ENCODE assay signal across 8 cellular contexts in the genomic region with DNA sequence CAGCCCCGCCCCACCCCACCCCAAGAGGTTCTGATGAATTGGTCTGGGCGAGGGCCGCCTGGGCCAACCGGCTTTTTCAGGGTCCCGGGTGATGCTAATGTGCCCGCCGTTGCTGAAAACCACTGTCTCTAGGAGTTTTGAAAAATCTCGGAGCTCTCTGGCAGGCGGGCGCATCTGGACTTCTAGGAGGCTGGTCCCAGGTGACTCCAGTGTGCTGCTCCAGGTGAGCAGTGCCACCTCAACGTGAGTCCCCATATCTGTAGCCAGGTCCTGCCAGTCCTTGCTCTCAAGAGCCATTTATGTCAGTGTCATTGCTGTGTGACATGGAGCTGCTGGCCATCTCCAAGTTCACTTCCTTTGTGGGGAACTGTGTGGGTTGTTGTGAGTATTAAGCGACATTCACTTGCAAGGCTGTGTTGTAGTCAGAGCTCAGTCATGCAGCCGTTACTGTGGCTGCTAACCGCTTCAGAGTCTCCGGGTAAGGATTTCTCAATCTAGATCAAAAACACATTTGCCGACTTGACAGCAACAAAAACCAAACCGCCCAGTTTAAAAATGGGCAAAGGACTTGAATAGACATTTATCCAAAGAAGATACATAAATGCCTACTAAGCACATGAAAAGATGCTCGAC. TPM values are rescaled to one million over a fixed set of nuclear protein-coding genes. Genes with fewer than 3 reads are reported as not detected.
DNase-seq lines count a peak whose midpoint lies in the region; ATAC-seq and TF ChIP-seq lines count a peak whose summit lies in the region.

Gene RFX8, minus strand, starts transcription at position 361 of the 633 bp plus-strand sequence. CDS start 8,264 bp downstream, outside the sequence.

- no peaks in the 10 kb centered on the region for H3K9me3 Mint-ChIP-seq in activated CD4-positive, alpha-beta T cell treated with anti-CD3 and anti-CD28 coated beads, Interleukin-2, amount 10 ng/mL, durations not matched to agents 24 days and 14 days
- no peaks in the 10 kb centered on the region for H3K9me3 Mint-ChIP-seq in natural killer cell

- TF ChIP-seq CTCF in HL-60 (IDR thresholded peaks at IDR 0.05; ENCODE audit: insufficient read depth, low read length) (no peak), natural killer cell (IDR thresholded peaks at IDR 0.05) (no peak)

- H3K27me3 Mint-ChIP-seq in activated CD4-positive, alpha-beta T cell treated with anti-CD3 and anti-CD28 coated beads, Interleukin-2, amount 10 ng/mL, durations not matched to agents 24 days and 14 days, result no peaks in the 10 kb centered on the region
- H3K27me3 Mint-ChIP-seq in natural killer cell (ENCODE audit: low read depth in 2 of 2), result peaks cover 18 to 19% of the 10 kb centered on the region in 2 donors

- peak within 1 kb of the TSS; percentile 43 for H3K9ac ChIP-seq in endocrine pancreas (ENCODE audit: control insufficient read depth, insufficient read depth, low read length)

- peaks cover 43% of the 10 kb centered on the region for H3K4me1 Mint-ChIP-seq in activated CD4-positive, alpha-beta T cell treated with anti-CD3 and anti-CD28 coated beads, Interleukin-2, amount 10 ng/mL, durations not matched to agents 24 days and 14 days
- peaks cover 8% of the 10 kb centered on the region in 2 donors for H3K4me1 Mint-ChIP-seq in natural killer cell

- DNase-seq in HL-60 (ENCODE audit: low read depth in 1 of 2, low spot score in 1 of 2), result peak; percentile 72 to 94
- peak; percentile 91 for DNase-seq in activated CD4-positive, alpha-beta T cell treated with anti-CD3 and anti-CD28 coated beads, Interleukin-2, amount 10 ng/mL, durations not matched to agents 24 days and 14 days
- DNase-seq in natural killer cell, result no peak
- peak; percentile 93 for DNase-seq in stromal cell of bone marrow (ENCODE audit: low read depth)
- DNase-seq in NCI-H526 treated with DMSO at 0.1 percent for 48 hours (lab: John Stamatoyannopoulos, UW), result no peak
- DNase-seq in COR-L47 (lab: John Stamatoyannopoulos, UW), result no peak

- no peaks in the 10 kb centered on the region for H3K9me3 ChIP-seq in endocrine pancreas (ENCODE audit: control insufficient read depth, low read length)

- H3K27me3 ChIP-seq in HL-60 (ENCODE audit: insufficient read depth, poor library complexity, severe bottlenecking), result no peaks in the 10 kb centered on the region
- H3K27me3 ChIP-seq in endocrine pancreas (ENCODE audit: control insufficient read depth, insufficient read depth, low read length), result no peaks in the 10 kb centered on the region

- peak within 1 kb of the TSS; percentile 84 for H3K4me3 Mint-ChIP-seq in activated CD4-positive, alpha-beta T cell treated with anti-CD3 and anti-CD28 coated beads, Interleukin-2, amount 10 ng/mL, durations not matched to agents 24 days and 14 days
- peak within 1 kb of the TSS; percentile 80 for H3K4me3 Mint-ChIP-seq in natural killer cell

- no peaks in the 10 kb centered on the region for H3K36me3 ChIP-seq in endocrine pancreas (ENCODE audit: control insufficient read depth, insufficient read depth, low read length)

- H3K4me3 ChIP-seq in HL-60 (replicated peaks; ENCODE audit: insufficient read depth, low read length) (peak within 1 kb of the TSS; percentile 64), endocrine pancreas (ENCODE audit: control insufficient read depth, insufficient read depth, low read length) (no peak within 1 kb of the TSS)

- H3K27ac ChIP-seq in HL-60 (replicated peaks), result peak within 1 kb of the TSS; percentile 90

- ATAC-seq in natural killer cell (peak; percentile 72 to 89 (median 86)), HG03521 (IDR thresholded peaks at IDR 0.05; ENCODE audit: unreplicated experiment) (no peak)

- H3K36me3 Mint-ChIP-seq in activated CD4-positive, alpha-beta T cell treated with anti-CD3 and anti-CD28 coated beads, Interleukin-2, amount 10 ng/mL, durations not matched to agents 24 days and 14 days (ENCODE audit: low read depth), result peaks cover 2% of the 10 kb centered on the region
- no peaks in the 10 kb centered on the region for H3K36me3 Mint-ChIP-seq in natural killer cell

- H3K27ac Mint-ChIP-seq in activated CD4-positive, alpha-beta T cell treated with anti-CD3 and anti-CD28 coated beads, Interleukin-2, amount 10 ng/mL, durations not matched to agents 24 days and 14 days, result peak within 1 kb of the TSS; percentile 92
- peak within 1 kb of the TSS in 1 of 2 donors; percentile 11 for H3K27ac Mint-ChIP-seq in natural killer cell

- H3K4me1 ChIP-seq in endocrine pancreas (ENCODE audit: control insufficient read depth, insufficient read depth, low read length), result no peaks in the 10 kb centered on the region

- intact Hi-C loops in activated CD4-positive, alpha-beta T cell treated with anti-CD3 and anti-CD28 coated beads, Interleukin-2, amount 10 ng/mL, durations not matched to agents 24 days and 14 days (cut with micrococcal nuclease), result loop anchor here (1.0 to 10.0 kb wide), 9 partner anchors 28 to 356 kb away; partner anchors contain the start of gene RNF149
- intact Hi-C loops in natural killer cell (cut with micrococcal nuclease), result no loop called here

RNA-seq across cellular contexts. Expression of gene RFX8, which starts in this region (rescaled TPM):
- 0.38 and 0.49 TPM in 2 replicates for total RNA-seq in activated CD4-positive, alpha-beta T cell treated with anti-CD3 and anti-CD28 coated beads, Interleukin-2, amount 10 ng/mL, durations not matched to agents 24 days and 14 days
- under 1 TPM in 1 of 3 donors, not detected in 2; 0.68 TPM for total RNA-seq in natural killer cell

Comparison
In these comparisons a context has a peak if more than half of its experiments do, and no peak if none do; other contexts are left out.
1. Peak in DNase-seq in activated CD4-positive, alpha-beta T cell treated with anti-CD3 and anti-CD28 coated beads, Interleukin-2, amount 10 ng/mL, durations not matched to agents 24 days and 14 days; RNA of the gene not detected or under 1 TPM.
2. Peak in ATAC-seq in natural killer cell; RNA of the gene not detected or under 1 TPM.
3. DNase-seq: peak in HL-60 (2 of 2) and stromal cell of bone marrow (single experiment); none in natural killer cell (single experiment), NCI-H526 treated with DMSO at 0.1 percent for 48 hours (single experiment) and COR-L47 (single experiment).